ENCODE assay signal across 12 cellular contexts in the genomic region with DNA sequence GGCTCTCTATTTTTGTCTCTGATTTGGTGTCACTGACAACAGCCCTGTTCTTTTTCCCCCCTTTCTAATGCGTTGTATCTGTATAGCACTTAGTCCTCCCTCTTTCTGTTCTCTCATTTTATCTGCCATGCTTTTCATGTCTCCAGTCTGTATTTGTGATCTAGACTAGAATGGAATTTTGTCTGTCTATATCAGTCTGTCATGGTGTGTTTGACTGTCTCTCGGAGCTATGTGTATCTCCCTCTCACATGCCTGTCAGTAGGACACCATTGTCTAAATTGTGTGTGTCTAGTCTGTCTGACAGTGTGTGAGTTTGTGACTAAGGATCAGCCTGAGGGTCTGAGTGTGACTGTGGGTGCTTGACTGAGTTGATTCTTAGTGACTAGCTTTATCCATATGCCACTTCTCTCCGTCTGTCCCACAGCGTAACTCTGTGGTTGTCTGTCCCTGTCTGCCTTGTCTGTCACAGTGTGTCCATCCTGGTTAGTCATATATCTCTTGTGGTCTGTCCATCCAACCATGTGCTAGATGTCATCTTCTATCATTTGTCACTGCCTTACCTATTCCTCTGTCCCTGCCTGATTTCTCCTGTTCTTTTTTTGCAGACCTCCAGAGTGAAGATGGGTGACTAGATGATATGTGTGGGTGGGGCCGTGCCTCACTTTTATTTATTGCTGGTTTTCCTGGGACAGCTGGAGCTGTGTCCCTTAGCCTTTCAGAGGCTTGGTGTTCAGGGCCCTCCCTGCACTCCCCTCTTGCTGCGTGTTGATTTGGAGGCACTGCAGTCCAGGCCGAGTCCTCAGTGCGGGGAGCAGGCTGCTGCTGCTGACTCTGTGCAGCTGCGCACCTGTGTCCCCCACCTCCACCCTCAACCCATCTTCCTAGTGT. TPM values are rescaled to one million over a fixed set of nuclear protein-coding genes. Genes with fewer than 3 reads are reported as not detected.
A peak's percentile ranks its signal among the peaks of the same experiment; 100 is the strongest.
DNase-seq lines count a peak whose midpoint lies in the region; ATAC-seq and TF ChIP-seq lines count a peak whose summit lies in the region.
"Had no signal": no experiment of that assay in that cellular context is flagged by ENCODE, and none has a peak within 500 bp of the region (broad histone marks: within the 10 kb centered on the region; RNA-seq: fewer than 3 reads in every experiment).

No MANE protein-coding gene starts in this region.

- peaks cover 38% of the 10 kb centered on the region for H3K36me3 ChIP-seq in HUES6 (ENCODE audit: control insufficient read depth, insufficient read depth, low read length)

- H3K4me3 Mint-ChIP-seq in CD4-positive, alpha-beta T cell, result peak overlapping the region; percentile 96
- H3K4me3 Mint-ChIP-seq in activated T-helper 2 cell treated with anti-CD3 and anti-CD28 coated beads, Interferon-gamma antibody, Interleukin-2, Interleukin-4, amounts not matched to agents 10 μg/mL and 5 μg/mL and 100 μg/mL, durations not matched to agents 14 hours and 24 hours and 36 hours (ENCODE audit: low read depth), result peak overlapping the region; percentile 91
- peak overlapping the region; percentile 94 to 95 (median 94) for H3K4me3 Mint-ChIP-seq in nephron

- intact Hi-C loops in CD4-positive, alpha-beta T cell (cut with DNase I, micrococcal nuclease), result loop anchor here in 1 of 2 experiments (5.0 to 10.0 kb wide), 5 partner anchors 377 to 1210 kb away; partner anchors contain the start of genes C1orf50, CDC20, CFAP57 and EBNA1BP2
- intact Hi-C loops in activated T-helper 2 cell treated with anti-CD3 and anti-CD28 coated beads, Interferon-gamma antibody, Interleukin-2, Interleukin-4, amounts not matched to agents 10 μg/mL and 5 μg/mL and 100 μg/mL, durations not matched to agents 14 hours and 24 hours and 36 hours (cut with micrococcal nuclease), result no loop called here

- no peak for TF ChIP-seq CTCF in CD4-positive, alpha-beta T cell (IDR thresholded peaks at IDR 0.05)
- no peak for TF ChIP-seq CTCF in nephron (IDR thresholded peaks at IDR 0.05; ENCODE audit: unreplicated experiment in 3 of 3)

- POLR2A ChIA-PET in CD4-positive, alpha-beta T cell (lab: Charles Lee), result no interaction called here

- H3K9ac ChIP-seq in HUES6 (ENCODE audit: low read length), result peak overlapping the region; percentile 88

- no peak for ATAC-seq in CD4-positive, alpha-beta T cell (ENCODE audit: poor library complexity)
- no peak for ATAC-seq in GM18505 (IDR thresholded peaks at IDR 0.05; ENCODE audit: unreplicated experiment)
- no peak for ATAC-seq in GM19455 (IDR thresholded peaks at IDR 0.05; ENCODE audit: unreplicated experiment)
- ATAC-seq: esophagus mucosa, left lung had no signal

- H3K27ac ChIP-seq in CD4-positive, alpha-beta T cell (ENCODE audit: low read depth, low read length), result no peak overlapping the region
- H3K27ac ChIP-seq in HUES6 (ENCODE audit: low read depth, low read length), result no peak overlapping the region
- H3K27ac ChIP-seq: left lung had no signal

- no peak for TF ChIP-seq POLR2A in GM18505 (IDR thresholded peaks at IDR 0.05; ENCODE audit: borderline replicate concordance, extremely low read depth, insufficient read depth, insufficient read length)

- H3K27me3 ChIP-seq in CD4-positive, alpha-beta T cell (ENCODE audit: control insufficient read depth, insufficient read depth, low read length), result peaks cover 5% of the 10 kb centered on the region
- no peaks in the 10 kb centered on the region for H3K27me3 ChIP-seq in HUES6 (ENCODE audit: control insufficient read depth, insufficient read depth, low read length)
- H3K27me3 ChIP-seq: left lung had no signal

- peaks cover 13% of the 10 kb centered on the region for H3K27me3 Mint-ChIP-seq in CD4-positive, alpha-beta T cell
- no peaks in the 10 kb centered on the region for H3K27me3 Mint-ChIP-seq in activated T-helper 2 cell treated with anti-CD3 and anti-CD28 coated beads, Interferon-gamma antibody, Interleukin-2, Interleukin-4, amounts not matched to agents 10 μg/mL and 5 μg/mL and 100 μg/mL, durations not matched to agents 14 hours and 24 hours and 36 hours (ENCODE audit: low read depth)
- no peaks in the 10 kb centered on the region for H3K27me3 Mint-ChIP-seq in nephron (ENCODE audit: low read depth)

- peak overlapping the region; percentile 71 for H3K4me3 ChIP-seq in HUES6 (ENCODE audit: low read depth, low read length)

- peaks cover 57% of the 10 kb centered on the region for H3K4me1 Mint-ChIP-seq in CD4-positive, alpha-beta T cell (ENCODE audit: low read depth)
- H3K4me1 Mint-ChIP-seq in activated T-helper 2 cell treated with anti-CD3 and anti-CD28 coated beads, Interferon-gamma antibody, Interleukin-2, Interleukin-4, amounts not matched to agents 10 μg/mL and 5 μg/mL and 100 μg/mL, durations not matched to agents 14 hours and 24 hours and 36 hours (ENCODE audit: low read depth), result peaks cover 48% of the 10 kb centered on the region
- peaks cover 51% of the 10 kb centered on the region for H3K4me1 Mint-ChIP-seq in nephron

- no peak for DNase-seq in CD4-positive, alpha-beta T cell
- no peak for DNase-seq in activated T-helper 2 cell treated with anti-CD3 and anti-CD28 coated beads, Interferon-gamma antibody, Interleukin-2, Interleukin-4, amounts not matched to agents 10 μg/mL and 5 μg/mL and 100 μg/mL, durations not matched to agents 14 hours and 24 hours and 36 hours (ENCODE audit: low spot score)
- DNase-seq in EL, result no peak
- no peak for DNase-seq in dermis blood vessel endothelial cell
- DNase-seq: amniotic stem cell, NCI-H446 had no signal

- H3K36me3 Mint-ChIP-seq in CD4-positive, alpha-beta T cell (ENCODE audit: low read depth), result peaks cover 50% of the 10 kb centered on the region
- peaks cover 56% of the 10 kb centered on the region for H3K36me3 Mint-ChIP-seq in activated T-helper 2 cell treated with anti-CD3 and anti-CD28 coated beads, Interferon-gamma antibody, Interleukin-2, Interleukin-4, amounts not matched to agents 10 μg/mL and 5 μg/mL and 100 μg/mL, durations not matched to agents 14 hours and 24 hours and 36 hours (ENCODE audit: low read depth)
- peaks cover 29% of the 10 kb centered on the region for H3K36me3 Mint-ChIP-seq in nephron (ENCODE audit: low read depth)

- H3K27ac Mint-ChIP-seq in CD4-positive, alpha-beta T cell, result no peak overlapping the region
- no peak overlapping the region for H3K27ac Mint-ChIP-seq in activated T-helper 2 cell treated with anti-CD3 and anti-CD28 coated beads, Interferon-gamma antibody, Interleukin-2, Interleukin-4, amounts not matched to agents 10 μg/mL and 5 μg/mL and 100 μg/mL, durations not matched to agents 14 hours and 24 hours and 36 hours
- peak overlapping the region in 1 of 3 experiments; percentile 0 for H3K27ac Mint-ChIP-seq in nephron

- H3K9me3 Mint-ChIP-seq in CD4-positive, alpha-beta T cell, result no peaks in the 10 kb centered on the region
- no peaks in the 10 kb centered on the region for H3K9me3 Mint-ChIP-seq in activated T-helper 2 cell treated with anti-CD3 and anti-CD28 coated beads, Interferon-gamma antibody, Interleukin-2, Interleukin-4, amounts not matched to agents 10 μg/mL and 5 μg/mL and 100 μg/mL, durations not matched to agents 14 hours and 24 hours and 36 hours
- H3K9me3 Mint-ChIP-seq in nephron, result no peaks in the 10 kb centered on the region

- H3K4me1 ChIP-seq in HUES6 (ENCODE audit: control insufficient read depth, insufficient read depth, low read length), result peaks cover 25% of the 10 kb centered on the region

- H3K9me3 ChIP-seq in CD4-positive, alpha-beta T cell (ENCODE audit: control insufficient read depth, low read length), result no peaks in the 10 kb centered on the region
- no peaks in the 10 kb centered on the region for H3K9me3 ChIP-seq in HUES6 (ENCODE audit: control insufficient read depth, insufficient read depth, low read depth, low read length)
- H3K9me3 ChIP-seq: left lung had no signal

- CTCF ChIA-PET in CD4-positive, alpha-beta T cell (lab: Charles Lee), result no interaction called here

RNA-seq across cellular contexts. Expression of gene B4GALT2, which starts 1.4 kb away (rescaled TPM):
- total RNA-seq in CD4-positive, alpha-beta T cell, result under 1 TPM; 0.22 to 0.34 TPM
- total RNA-seq in activated T-helper 2 cell treated with anti-CD3 and anti-CD28 coated beads, Interferon-gamma antibody, Interleukin-2, Interleukin-4, amounts not matched to agents 10 μg/mL and 5 μg/mL and 100 μg/mL, durations not matched to agents 14 hours and 24 hours and 36 hours, result 53.9 and 57.7 TPM in 2 replicates
- total RNA-seq in dermis blood vessel endothelial cell, result 50.2 and 64.4 TPM in 2 replicates

RNA-seq across cellular contexts. Expression of gene ATP6V0B, which starts 2.9 kb away (rescaled TPM):
- 10 to 100 TPM; 42.9 to 47.0 TPM for total RNA-seq in CD4-positive, alpha-beta T cell
- total RNA-seq in activated T-helper 2 cell treated with anti-CD3 and anti-CD28 coated beads, Interferon-gamma antibody, Interleukin-2, Interleukin-4, amounts not matched to agents 10 μg/mL and 5 μg/mL and 100 μg/mL, durations not matched to agents 14 hours and 24 hours and 36 hours, result 156 and 160 TPM in 2 replicates
- total RNA-seq in dermis blood vessel endothelial cell, result 64.6 and 99.2 TPM in 2 replicates

RNA-seq across cellular contexts. Expression of gene DPH2, which starts 7.8 kb away (rescaled TPM):
- 10 to 100 TPM; 10.3 to 12.0 TPM for total RNA-seq in CD4-positive, alpha-beta T cell
- total RNA-seq in activated T-helper 2 cell treated with anti-CD3 and anti-CD28 coated beads, Interferon-gamma antibody, Interleukin-2, Interleukin-4, amounts not matched to agents 10 μg/mL and 5 μg/mL and 100 μg/mL, durations not matched to agents 14 hours and 24 hours and 36 hours, result 48.2 and 49.5 TPM in 2 replicates
- 24.2 and 24.3 TPM in 2 replicates for total RNA-seq in dermis blood vessel endothelial cell

RNA-seq across cellular contexts. Expression of gene CCDC24, which starts 13.8 kb away (rescaled TPM):
- total RNA-seq in CD4-positive, alpha-beta T cell, result 1 to 10 TPM in 1 of 2 experiments, under 1 TPM in 1; 0.98 to 1.4 TPM
- total RNA-seq in activated T-helper 2 cell treated with anti-CD3 and anti-CD28 coated beads, Interferon-gamma antibody, Interleukin-2, Interleukin-4, amounts not matched to agents 10 μg/mL and 5 μg/mL and 100 μg/mL, durations not matched to agents 14 hours and 24 hours and 36 hours, result 2.1 and 2.3 TPM in 2 replicates
- total RNA-seq in dermis blood vessel endothelial cell, result 1.7 and 2.2 TPM in 2 replicates

RNA-seq across cellular contexts. Expression of gene IPO13, which starts 30.9 kb away (rescaled TPM):
- total RNA-seq in CD4-positive, alpha-beta T cell, result 1 to 10 TPM; 6.3 to 7.4 TPM
- total RNA-seq in activated T-helper 2 cell treated with anti-CD3 and anti-CD28 coated beads, Interferon-gamma antibody, Interleukin-2, Interleukin-4, amounts not matched to agents 10 μg/mL and 5 μg/mL and 100 μg/mL, durations not matched to agents 14 hours and 24 hours and 36 hours, result 26.4 and 26.8 TPM in 2 replicates
- total RNA-seq in dermis blood vessel endothelial cell, result 14.8 and 17.3 TPM in 2 replicates

Comparison
In these comparisons a context has a peak if more than half of its experiments do, and no peak if none do; other contexts are left out.
1. RNA of gene B4GALT2, which starts 1.4 kb away (total RNA-seq): 53.9 to 57.7 TPM in activated T-helper 2 cell treated with anti-CD3 and anti-CD28 coated beads, Interferon-gamma antibody, Interleukin-2, Interleukin-4, amounts not matched to agents 10 μg/mL and 5 μg/mL and 100 μg/mL, durations not matched to agents 14 hours and 24 hours and 36 hours and 50.2 to 64.4 TPM in dermis blood vessel endothelial cell; 0.22 to 0.34 TPM in CD4-positive, alpha-beta T cell; every median in the first group is over 10 times any median in the second.
2. Peak in every context shown above with its lines, with median percentiles within 50 percentile points of each other: H3K4me3 Mint-ChIP-seq.